35 cellular contexts compared by ENCODE assay signal in the genomic region with DNA sequence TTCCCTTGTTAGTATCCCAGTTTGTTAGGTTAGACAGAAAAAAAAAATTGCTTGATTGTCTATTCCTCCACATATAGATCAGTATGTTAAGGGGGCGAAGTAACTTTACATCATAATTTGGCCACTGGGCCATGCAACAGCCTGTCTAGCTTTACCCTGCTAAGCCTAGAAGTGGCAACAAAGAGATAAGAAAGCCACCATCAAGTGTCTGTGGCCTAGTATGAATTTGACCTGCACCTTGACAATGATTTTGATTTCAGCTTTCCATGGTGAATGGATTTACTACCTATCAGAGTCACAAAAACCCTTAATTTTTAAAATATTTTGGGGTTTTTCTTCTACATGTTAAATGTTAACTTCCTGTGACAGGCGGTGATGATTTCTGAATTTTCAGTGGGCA.
DNase-seq lines count a peak whose midpoint lies in the region; ATAC-seq, FAIRE-seq and TF ChIP-seq lines count a peak whose summit lies in the region.
"Had no signal": no experiment of that assay in that cellular context is flagged by ENCODE, and none has a peak within 500 bp of the region (broad histone marks: within the 10 kb centered on the region; RNA-seq: fewer than 3 reads in every experiment).

No MANE protein-coding gene starts in this region.

- H3K4me3 ChIP-seq in K562 (no peak overlapping the region), vagina (no peak overlapping the region), endodermal cell (ENCODE audit: low read length) (no peak overlapping the region)
- H3K4me3 ChIP-seq: A549; BLaER1; BLaER1 treated with 17β-estradiol and CSF1 and Interleukin-3, amounts not matched to agents 10 nM and 100 nM had no signal

- no peak overlapping the region for H3K27ac Mint-ChIP-seq in endodermal cell
- H3K27ac Mint-ChIP-seq: B cell; CD14-positive monocyte; CD4-positive, alpha-beta T cell; CD4-positive, CD25-positive, alpha-beta regulatory T cell; CD8-positive, alpha-beta memory T cell; CD8-positive, alpha-beta T cell had no signal

- H3K27me3 Mint-ChIP-seq in endodermal cell (ENCODE audit: insufficient read depth): no peaks in the 10 kb centered on the region
- H3K27me3 Mint-ChIP-seq: B cell; CD4-positive, alpha-beta memory T cell; CD4-positive, alpha-beta T cell; CD4-positive, CD25-positive, alpha-beta regulatory T cell; CD8-positive, alpha-beta memory T cell had no signal

- no peak for TF ChIP-seq CTCF in K562 (IDR thresholded peaks at IDR 0.05 in 2 of 3, conservative IDR thresholded peaks at IDR 0.05 in 1 of 3; ENCODE audit: insufficient read depth in 2 of 3, low read depth in 1 of 3, low read length in 3 of 3)
- no peak for TF ChIP-seq CTCF in vagina (IDR thresholded peaks at IDR 0.05)
- no peak for TF ChIP-seq CTCF in endodermal cell (conservative IDR thresholded peaks at IDR 0.05)

- H3K9me3 ChIP-seq in K562 (replicated peaks; ENCODE audit: control insufficient read depth, insufficient read depth, low read depth, low read length): no peaks in the 10 kb centered on the region
- no peaks in the 10 kb centered on the region for H3K9me3 ChIP-seq in vagina
- no peaks in the 10 kb centered on the region for H3K9me3 ChIP-seq in endodermal cell (ENCODE audit: control insufficient read depth, low read length)
- H3K9me3 ChIP-seq: A549; BE2C; BLaER1; BLaER1 treated with 17β-estradiol and CSF1 and Interleukin-3, amounts not matched to agents 10 nM and 100 nM; Caco-2 had no signal

- H3K4me3 Mint-ChIP-seq in endodermal cell: no peak overlapping the region
- H3K4me3 Mint-ChIP-seq: B cell; CD14-positive monocyte; CD4-positive, alpha-beta memory T cell; CD4-positive, alpha-beta T cell; CD4-positive, CD25-positive, alpha-beta regulatory T cell; CD8-positive, alpha-beta memory T cell; CD8-positive, alpha-beta T cell had no signal

- no peaks in the 10 kb centered on the region for H3K9me3 Mint-ChIP-seq in endodermal cell
- H3K9me3 Mint-ChIP-seq: CD14-positive monocyte; CD4-positive, alpha-beta memory T cell; CD4-positive, alpha-beta T cell; CD4-positive, CD25-positive, alpha-beta regulatory T cell; CD8-positive, alpha-beta memory T cell; CD8-positive, alpha-beta T cell had no signal

- no peak for ATAC-seq in K562
- ATAC-seq: A549; CD8-positive, alpha-beta T cell had no signal

- in situ Hi-C loops in K562 (cut with MboI): no loop called here

- H3K9me1 ChIP-seq in K562 (ENCODE audit: control insufficient read depth, insufficient read depth, low read length): no peaks in the 10 kb centered on the region

- no peak for TF ChIP-seq POLR2A in K562 (conservative IDR thresholded peaks at IDR 0.05)
- no peak for TF ChIP-seq POLR2A in vagina (IDR thresholded peaks at IDR 0.05)

- H3K4me2 ChIP-seq in K562 (ENCODE audit: insufficient read depth, low read length): no peak overlapping the region
- H3K4me2 ChIP-seq: A549; BLaER1; BLaER1 treated with 17β-estradiol and CSF1 and Interleukin-3, amounts not matched to agents 10 nM and 100 nM had no signal

- H3K36me3 ChIP-seq in K562 (ENCODE audit: control insufficient read depth, insufficient read depth, low read length): no peaks in the 10 kb centered on the region
- no peaks in the 10 kb centered on the region for H3K36me3 ChIP-seq in vagina
- no peaks in the 10 kb centered on the region for H3K36me3 ChIP-seq in endodermal cell (ENCODE audit: control insufficient read depth, insufficient read depth, low read length)
- H3K36me3 ChIP-seq: BE2C; BLaER1; BLaER1 treated with 17β-estradiol and CSF1 and Interleukin-3, amounts not matched to agents 10 nM and 100 nM had no signal

- TF ChIP-seq RAD21 in K562 (CRISPR knock-in tag; conservative IDR thresholded peaks at IDR 0.05 in 1 of 2, IDR thresholded peaks at IDR 0.05 in 1 of 2): no peak

- H3K27me3 ChIP-seq in K562 (ENCODE audit: control insufficient read depth in 2 of 2, insufficient read depth in 2 of 2, low read length in 2 of 2) (no peaks in the 10 kb centered on the region), vagina (no peaks in the 10 kb centered on the region), endodermal cell (ENCODE audit: control insufficient read depth, insufficient read depth, low read length, poor library complexity, severe bottlenecking) (no peaks in the 10 kb centered on the region)
- H3K27me3 ChIP-seq: BLaER1; BLaER1 treated with 17β-estradiol and CSF1 and Interleukin-3, amounts not matched to agents 10 nM and 100 nM had no signal

- H3K9ac ChIP-seq in K562 (ENCODE audit: insufficient read depth in 1 of 2, low read depth in 2 of 2, low read length in 2 of 2): no peak overlapping the region
- no peak overlapping the region for H3K9ac ChIP-seq in endodermal cell (ENCODE audit: extremely low read depth, low read length, poor library complexity, severe bottlenecking)
- H3K9ac ChIP-seq: BLaER1; BLaER1 treated with 17β-estradiol and CSF1 and Interleukin-3, amounts not matched to agents 10 nM and 100 nM had no signal

- WGBS in K562 (ENCODE audit: insufficient coverage, low coverage, missing lambda C conversion rate): 74% methylated on average over 2 of the region's 2 CpGs
- WGBS in endodermal cell (ENCODE audit: insufficient coverage in 1 of 2, insufficient read length in 1 of 2), 2 experiments: 92 to 100% methylated on average over 2 of the region's 2 CpGs

- no peaks in the 10 kb centered on the region; a peak in 2 of 5 replicates for H3K4me1 ChIP-seq in K562 (replicated peaks in 1 of 2; ENCODE audit: control insufficient read depth in 2 of 2, insufficient read depth in 2 of 2, low read length in 2 of 2)
- H3K4me1 ChIP-seq in vagina: no peaks in the 10 kb centered on the region
- no peaks in the 10 kb centered on the region for H3K4me1 ChIP-seq in endodermal cell (ENCODE audit: control insufficient read depth, insufficient read depth, low read length)
- H3K4me1 ChIP-seq: A549; BE2C; BLaER1; BLaER1 treated with 17β-estradiol and CSF1 and Interleukin-3, amounts not matched to agents 10 nM and 100 nM; Caco-2 had no signal

- DNase-seq in OCI-M1 (lab: John Stamatoyannopoulos, UW): peak; percentile 3
- DNase-seq in K562 (ENCODE audit: extremely low read depth in 1 of 4, low spot score in 3 of 4): no peak
- peak; percentile 7 for DNase-seq in putamen (ENCODE audit: low spot score)
- DNase-seq in vagina (ENCODE audit: extremely low spot score in 2 of 2): no peak
- no peak for DNase-seq in endodermal cell
- no peak for DNase-seq in NCI-H526 (lab: John Stamatoyannopoulos, UW)
- DNase-seq: 8988T; ACHN; AML-193; BE2C; C1 segment of cervical spinal cord; Caco-2; Calu3; CD4-positive, alpha-beta memory T cell; CD4-positive, alpha-beta T cell; CD4-positive, CD25-positive, alpha-beta regulatory T cell; CD8-positive, alpha-beta memory T cell; CD8-positive, alpha-beta T cell; COR-L47; DMS 273 treated with DMSO at 0.1 percent for 48 hours; DMS153; DMS53; DMS79; DMS79 treated with DMSO at 0.1 percent for 48 hours; DND-41; EL had no signal

- intact Hi-C loops in K562 (cut with micrococcal nuclease) (no loop called here), vagina (cut with DNase I) (no loop called here)

- H3K27ac ChIP-seq in K562 (ENCODE audit: extremely low read depth, low read depth, low read length) (no peak overlapping the region), vagina (no peak overlapping the region), endodermal cell (ENCODE audit: low read depth, low read length) (no peak overlapping the region)
- H3K27ac ChIP-seq: 22Rv1; A549; BLaER1; BLaER1 treated with 17β-estradiol and CSF1 and Interleukin-3, amounts not matched to agents 10 nM and 100 nM; C4-2B had no signal

- peaks cover 2% of the 10 kb centered on the region for H3K36me3 Mint-ChIP-seq in endodermal cell (ENCODE audit: low read depth)
- H3K36me3 Mint-ChIP-seq: CD8-positive, alpha-beta T cell had no signal

- no peaks in the 10 kb centered on the region for H3K79me2 ChIP-seq in K562 (ENCODE audit: control insufficient read depth, insufficient read depth, low read length)

- CTCF ChIA-PET in K562 (lab: Yijun Ruan, JAX; ENCODE audit: low intra/inter-chr PET ratio): no interaction called here

- no peak for TF ChIP-seq EP300 in K562 (IDR thresholded peaks at IDR 0.05; ENCODE audit: low read length)

- BruUV-seq in K562 (replicated peaks; lab: Mats Ljungman, UMichigan): no TSS peak

- POLR2A ChIA-PET in K562 (lab: Yijun Ruan, JAX): no interaction called here

- no peak for FAIRE-seq in K562 (lab: Jason Lieb, UNC)
- FAIRE-seq: A204.1, A549, D721Med had no signal

- H2AFZ ChIP-seq in K562 (ENCODE audit: low read depth, low read length): no peak overlapping the region

- H4K20me1 ChIP-seq in K562 (replicated peaks; ENCODE audit: control insufficient read depth, insufficient read depth, low read length): no peaks in the 10 kb centered on the region
- H4K20me1 ChIP-seq: BLaER1; BLaER1 treated with 17β-estradiol and CSF1 and Interleukin-3, amounts not matched to agents 10 nM and 100 nM had no signal

- H3K4me1 Mint-ChIP-seq in endodermal cell: peaks cover 7% of the 10 kb centered on the region
- H3K4me1 Mint-ChIP-seq: B cell had no signal

TF ChIP-seq in K562, 482 proteins besides CTCF, POLR2A, EP300 and RAD21 (continues in another document):
- no peak for TF ChIP-seq KLF13 (tag; IDR thresholded peaks at IDR 0.05; ENCODE audit: borderline replicate concordance, low read depth)
- TF ChIP-seq FOXK1 (CRISPR knock-in tag; IDR thresholded peaks at IDR 0.05; ENCODE audit: borderline replicate concordance): no peak
- TF ChIP-seq, protein P1, sequence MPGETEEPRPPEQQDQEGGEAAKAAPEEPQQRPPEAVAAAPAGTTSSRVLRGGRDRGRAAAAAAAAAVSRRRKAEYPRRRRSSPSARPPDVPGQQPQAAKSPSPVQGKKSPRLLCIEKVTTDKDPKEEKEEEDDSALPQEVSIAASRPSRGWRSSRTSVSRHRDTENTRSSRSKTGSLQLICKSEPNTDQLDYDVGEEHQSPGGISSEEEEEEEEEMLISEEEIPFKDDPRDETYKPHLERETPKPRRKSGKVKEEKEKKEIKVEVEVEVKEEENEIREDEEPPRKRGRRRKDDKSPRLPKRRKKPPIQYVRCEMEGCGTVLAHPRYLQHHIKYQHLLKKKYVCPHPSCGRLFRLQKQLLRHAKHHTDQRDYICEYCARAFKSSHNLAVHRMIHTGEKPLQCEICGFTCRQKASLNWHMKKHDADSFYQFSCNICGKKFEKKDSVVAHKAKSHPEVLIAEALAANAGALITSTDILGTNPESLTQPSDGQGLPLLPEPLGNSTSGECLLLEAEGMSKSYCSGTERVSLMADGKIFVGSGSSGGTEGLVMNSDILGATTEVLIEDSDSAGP (CRISPR knock-in tag; IDR thresholded peaks at IDR 0.05): no peak
- TF ChIP-seq, protein P2, sequence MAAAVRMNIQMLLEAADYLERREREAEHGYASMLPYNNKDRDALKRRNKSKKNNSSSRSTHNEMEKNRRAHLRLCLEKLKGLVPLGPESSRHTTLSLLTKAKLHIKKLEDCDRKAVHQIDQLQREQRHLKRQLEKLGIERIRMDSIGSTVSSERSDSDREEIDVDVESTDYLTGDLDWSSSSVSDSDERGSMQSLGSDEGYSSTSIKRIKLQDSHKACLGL (CRISPR knock-in tag; IDR thresholded peaks at IDR 0.05; ENCODE audit: borderline replicate concordance, poor library complexity, severe bottlenecking): no peak

Comparison
In these comparisons a context has a peak if more than half of its experiments do, and no peak if none do; other contexts are left out.
1. DNase-seq: peak in OCI-M1 (single experiment) and putamen (single experiment); none in K562 (0 of 4), vagina (0 of 2), endodermal cell (single experiment) and NCI-H526 (0 of 2).